16 cellular contexts compared by ENCODE assay signal in genomic region chr14:68584786-68585185, GRCh38.
A peak's percentile ranks its signal among the peaks of the same experiment; 100 is the strongest.
DNase-seq lines count a peak whose midpoint lies in the region; ATAC-seq and TF ChIP-seq lines count a peak whose summit lies in the region.
"Had no signal": no experiment of that assay in that cellular context is flagged by ENCODE, and none has a peak within 500 bp of the region (broad histone marks: within the 10 kb centered on the region; RNA-seq: fewer than 3 reads in every experiment).

No MANE protein-coding gene starts in this region.

- H3K9me2 ChIP-seq in SK-N-SH, result no peaks in the 10 kb centered on the region

- H3K9me3 ChIP-seq in SK-N-SH, result no peaks in the 10 kb centered on the region
- no peaks in the 10 kb centered on the region for H3K9me3 ChIP-seq in upper lobe of right lung

- H3K27ac ChIP-seq in SK-N-SH (ENCODE audit: low read depth in 2 of 2, low read length in 1 of 2) (peak overlapping the region; percentile 59 to 89; a peak in 3 of 4 replicates), epithelial cell of prostate (peak overlapping the region; percentile 7), upper lobe of right lung (no peak overlapping the region)

- H3F3A ChIP-seq in SK-N-SH (replicated peaks; ENCODE audit: insufficient read depth), result peaks cover 3% of the 10 kb centered on the region

- H3K79me2 ChIP-seq in SK-N-SH (ENCODE audit: insufficient read depth), result no peaks in the 10 kb centered on the region

- no peaks in the 10 kb centered on the region for H3K27me3 ChIP-seq in SK-N-SH (ENCODE audit: insufficient read depth)
- no peaks in the 10 kb centered on the region for H3K27me3 ChIP-seq in upper lobe of right lung

- intact Hi-C loops in upper lobe of right lung (cut with DNase I), result no loop called here

- no peak overlapping the region for H3K9ac ChIP-seq in SK-N-SH

- peaks cover 11% of the 10 kb centered on the region for H3K9me3 Mint-ChIP-seq in nephron
- H3K9me3 Mint-ChIP-seq: activated T-helper 2 cell treated with anti-CD3 and anti-CD28 coated beads, Interferon-gamma antibody, Interleukin-2, Interleukin-4, amounts not matched to agents 10 μg/mL and 5 μg/mL and 100 μg/mL, durations not matched to agents 14 hours and 24 hours and 36 hours had no signal

- TF ChIP-seq RAD21 in SK-N-SH (IDR thresholded peaks at IDR 0.05; ENCODE audit: low read length), result no peak

- no peak overlapping the region for H3K4me2 ChIP-seq in SK-N-SH

- H3K36me3 Mint-ChIP-seq in nephron (ENCODE audit: low read depth), result peaks cover 9% of the 10 kb centered on the region
- H3K36me3 Mint-ChIP-seq: CD4-positive, CD25-positive, alpha-beta regulatory T cell had no signal

- DNase-seq in SK-N-SH (no peak), epithelial cell of prostate (ENCODE audit: low read depth, low spot score) (no peak), upper lobe of right lung (no peak), DMS53 (lab: John Stamatoyannopoulos, UW) (no peak), HEK293T (ENCODE audit: extremely low spot score) (no peak)
- DNase-seq: CD4-positive, CD25-positive, alpha-beta regulatory T cell; DND-41; NCI-H2227 treated with DMSO at 0.1 percent for 48 hours; RPMI8226; small intestine; T-helper 17 cell had no signal

- TF ChIP-seq CTCF in SK-N-SH (IDR thresholded peaks at IDR 0.05), result no peak
- TF ChIP-seq CTCF in nephron (IDR thresholded peaks at IDR 0.05; ENCODE audit: unreplicated experiment in 3 of 3), result no peak
- no peak for TF ChIP-seq CTCF in upper lobe of right lung (IDR thresholded peaks at IDR 0.05)

- ATAC-seq in SK-N-SH treated with all-trans-retinoic acid at 6 μM for 48 hours (no peak), upper lobe of right lung (peak; percentile 64), GM18502 (IDR thresholded peaks at IDR 0.05; ENCODE audit: poor library complexity, unreplicated experiment) (no peak)
- ATAC-seq: HepG2, T-helper 17 cell had no signal

- CTCF ChIA-PET in SK-N-SH (lab: Yijun Ruan, JAX) (interaction anchor here (0.6 to 2.1 kb wide), 3 partner anchors 11 to 648 kb away, joined by 3 to 6 read pairs (median 4); no protein-coding TSS in a partner anchor), HEK293T (lab: Yijun Ruan, JAX) (no interaction called here)

- H3K4me1 Mint-ChIP-seq in nephron, result peaks cover 73% of the 10 kb centered on the region

- POLR2A ChIA-PET in SK-N-SH (lab: Yijun Ruan, JAX), result no interaction called here
- POLR2A ChIA-PET in HEK293T (lab: Yijun Ruan, JAX), result no interaction called here

- no peak for TF ChIP-seq EP300 in SK-N-SH (IDR thresholded peaks at IDR 0.05; ENCODE audit: borderline replicate concordance in 1 of 2, low read depth in 1 of 2, low read length in 1 of 2)

- peak overlapping the region in 2 of 3 experiments; percentile 67 to 98 for H3K27ac Mint-ChIP-seq in nephron
- H3K27ac Mint-ChIP-seq: activated T-helper 2 cell treated with anti-CD3 and anti-CD28 coated beads, Interferon-gamma antibody, Interleukin-2, Interleukin-4, amounts not matched to agents 10 μg/mL and 5 μg/mL and 100 μg/mL, durations not matched to agents 14 hours and 24 hours and 36 hours; T-helper 17 cell had no signal

- no peak overlapping the region for H3K4me3 ChIP-seq in SK-N-SH (ENCODE audit: low read depth in 2 of 2, low read length in 1 of 2)
- H3K4me3 ChIP-seq in upper lobe of right lung, result no peak overlapping the region

- no peak overlapping the region for H2AFZ ChIP-seq in SK-N-SH (ENCODE audit: low read depth)

- H3K4me1 ChIP-seq in SK-N-SH (ENCODE audit: control insufficient read depth in 1 of 2, insufficient read depth in 2 of 2, low read depth in 1 of 2, low read length in 1 of 2) (peaks cover 41 to 42% of the 10 kb centered on the region in 2 experiments), upper lobe of right lung (peaks cover 18% of the 10 kb centered on the region)

- H3K4me3 Mint-ChIP-seq in nephron, result no peak overlapping the region
- H3K4me3 Mint-ChIP-seq: CD4-positive, CD25-positive, alpha-beta regulatory T cell; T-helper 17 cell had no signal

- no peaks in the 10 kb centered on the region for H4K20me1 ChIP-seq in SK-N-SH (ENCODE audit: insufficient read depth)

- H3K36me3 ChIP-seq in SK-N-SH (replicated peaks in 1 of 2; ENCODE audit: control insufficient read depth in 1 of 2, insufficient read depth in 2 of 2, low read length in 1 of 2) (no peaks in the 10 kb centered on the region), upper lobe of right lung (no peaks in the 10 kb centered on the region)

- no peaks in the 10 kb centered on the region for H3K27me3 Mint-ChIP-seq in nephron (ENCODE audit: low read depth)
- H3K27me3 Mint-ChIP-seq: CD4-positive, CD25-positive, alpha-beta regulatory T cell; T-helper 17 cell had no signal

- WGBS in SK-N-SH (ENCODE audit: low lambda C conversion rate), result 96% methylated on average over 4 of the region's 4 CpGs

TF ChIP-seq in SK-N-SH, 30 proteins besides CTCF, POLR2A, EP300 and RAD21:
- TF ChIP-seq PBX3 (IDR thresholded peaks at IDR 0.05), result no peak
- no peak for TF ChIP-seq TAF1 (IDR thresholded peaks at IDR 0.05; ENCODE audit: borderline replicate concordance, low read depth, low read length)
- TF ChIP-seq, protein P1, sequence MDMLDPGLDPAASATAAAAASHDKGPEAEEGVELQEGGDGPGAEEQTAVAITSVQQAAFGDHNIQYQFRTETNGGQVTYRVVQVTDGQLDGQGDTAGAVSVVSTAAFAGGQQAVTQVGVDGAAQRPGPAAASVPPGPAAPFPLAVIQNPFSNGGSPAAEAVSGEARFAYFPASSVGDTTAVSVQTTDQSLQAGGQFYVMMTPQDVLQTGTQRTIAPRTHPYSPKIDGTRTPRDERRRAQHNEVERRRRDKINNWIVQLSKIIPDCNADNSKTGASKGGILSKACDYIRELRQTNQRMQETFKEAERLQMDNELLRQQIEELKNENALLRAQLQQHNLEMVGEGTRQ (IDR thresholded peaks at IDR 0.05; ENCODE audit: borderline replicate concordance, low read depth, low read length), result no peak
- no peak for TF ChIP-seq NFIC (IDR thresholded peaks at IDR 0.05; ENCODE audit: borderline replicate concordance)
- no peak for TF ChIP-seq FOXM1 (IDR thresholded peaks at IDR 0.05; ENCODE audit: low read depth)
TF ChIP-seq in SK-N-SH: peak in this region for 0.

TF ChIP-seq in SK-N-SH treated with all-trans-retinoic acid at 6 μM for 48 hours, 23 proteins besides CTCF, POLR2A, EP300 and RAD21 (continues in another document):
- no peak for TF ChIP-seq OSR1 (CRISPR knock-in tag; IDR thresholded peaks at IDR 0.05)
- no peak for TF ChIP-seq ZC3H10 (CRISPR knock-in tag; IDR thresholded peaks at IDR 0.05)
- TF ChIP-seq ZFP3 (CRISPR knock-in tag; IDR thresholded peaks at IDR 0.05), result no peak
- no peak for TF ChIP-seq ISL1 (CRISPR knock-in tag; IDR thresholded peaks at IDR 0.05)
- TF ChIP-seq CSDC2 (CRISPR knock-in tag; IDR thresholded peaks at IDR 0.05), result no peak
- no peak for TF ChIP-seq ARNTL (CRISPR knock-in tag; IDR thresholded peaks at IDR 0.05; ENCODE audit: borderline replicate concordance, low read depth)
- no peak for TF ChIP-seq CREB5 (CRISPR knock-in tag; IDR thresholded peaks at IDR 0.05; ENCODE audit: low read depth)

TF ChIP-seq in HEK293T, 16 proteins besides CTCF, POLR2A, EP300 and RAD21:
- TF ChIP-seq ZNF384 (IDR thresholded peaks at IDR 0.05) (no peak), ELF4 (IDR thresholded peaks at IDR 0.05) (no peak), FOXM1 (IDR thresholded peaks at IDR 0.05; ENCODE audit: borderline replicate concordance) (no peak), SUZ12 (IDR thresholded peaks at IDR 0.05) (no peak), CTBP1 (IDR thresholded peaks at IDR 0.05; ENCODE audit: borderline replicate concordance) (no peak), FOXK2 (IDR thresholded peaks at IDR 0.05) (no peak), PKNOX1 (IDR thresholded peaks at IDR 0.05) (no peak)
